Comparison of ENCODE assay signal across 8 cellular contexts in genomic region chr15:99409097-99409473, GRCh38.
DNase-seq lines count a peak whose midpoint lies in the region; ATAC-seq and TF ChIP-seq lines count a peak whose summit lies in the region.

No MANE protein-coding gene starts in this region.

- H3K36me3 ChIP-seq in BLaER1 treated with 17β-estradiol and CSF1 and Interleukin-3, amounts not matched to agents 10 nM and 100 nM: no peaks in the 10 kb centered on the region
- no peaks in the 10 kb centered on the region for H3K36me3 ChIP-seq in OCI-LY3 (replicated peaks; ENCODE audit: low read depth, low read length)
- no peaks in the 10 kb centered on the region for H3K36me3 ChIP-seq in colonic mucosa

- no peak overlapping the region for H3K4me3 ChIP-seq in BLaER1 treated with 17β-estradiol and CSF1 and Interleukin-3, amounts not matched to agents 10 nM and 100 nM
- no peak overlapping the region for H3K4me3 ChIP-seq in OCI-LY3 (ENCODE audit: low read length)
- H3K4me3 ChIP-seq in colonic mucosa: no peak overlapping the region

- peaks cover 0 to 9% (median 0%) of the 10 kb centered on the region in 11 experiments; a peak in 3 of 22 replicates for H3K9me3 ChIP-seq in BLaER1 treated with 17β-estradiol and CSF1 and Interleukin-3, amounts not matched to agents 10 nM and 100 nM (replicated peaks in 1 of 11)
- H3K9me3 ChIP-seq in OCI-LY3 (ENCODE audit: insufficient read depth, low read length): no peaks in the 10 kb centered on the region
- H3K9me3 ChIP-seq in colonic mucosa: no peaks in the 10 kb centered on the region

- H3K9ac ChIP-seq in BLaER1 treated with 17β-estradiol and CSF1 and Interleukin-3, amounts not matched to agents 10 nM and 100 nM: peak overlapping the region in 8 of 11 experiments; percentile 14 to 56 (median 42); a peak in 10 of 22 replicates
- no peak overlapping the region for H3K9ac ChIP-seq in OCI-LY3 (ENCODE audit: low read length)
- peak overlapping the region in 1 of 2 donors; percentile 19 for H3K9ac ChIP-seq in colonic mucosa (ENCODE audit: low read depth in 2 of 2, low read length in 2 of 2)

- no peaks in the 10 kb centered on the region for H3K27me3 ChIP-seq in BLaER1 treated with 17β-estradiol and CSF1 and Interleukin-3, amounts not matched to agents 10 nM and 100 nM
- no peaks in the 10 kb centered on the region for H3K27me3 ChIP-seq in OCI-LY3 (ENCODE audit: low read depth, low read length)
- no peaks in the 10 kb centered on the region for H3K27me3 ChIP-seq in colonic mucosa

- TF ChIP-seq CTCF in OCI-LY3 (IDR thresholded peaks at IDR 0.05; ENCODE audit: low read depth, low read length) (peak; percentile 61), colonic mucosa (IDR thresholded peaks at IDR 0.05) (peak; percentile 58)

- no peaks in the 10 kb centered on the region for H3K79me2 ChIP-seq in OCI-LY3 (ENCODE audit: low read length)

- intact Hi-C loops in colonic mucosa (cut with DNase I): loop anchor here (10.0 kb wide), 1 partner anchor 296 kb away; no protein-coding TSS in a partner anchor

- H4K20me1 ChIP-seq in BLaER1 treated with 17β-estradiol and CSF1 and Interleukin-3, amounts not matched to agents 10 nM and 100 nM: no peaks in the 10 kb centered on the region
- no peaks in the 10 kb centered on the region for H4K20me1 ChIP-seq in OCI-LY3 (ENCODE audit: insufficient read depth, low read length)

- H3K27ac ChIP-seq in BLaER1 treated with 17β-estradiol and CSF1 and Interleukin-3, amounts not matched to agents 10 nM and 100 nM: peak overlapping the region in 9 of 11 experiments; percentile 44 to 72 (median 66); a peak in 17 of 22 replicates
- H3K27ac ChIP-seq in OCI-LY3 (ENCODE audit: low read length): no peak overlapping the region
- H3K27ac ChIP-seq in colonic mucosa: no peak overlapping the region

- DNase-seq in colonic mucosa (peak; percentile 67), lung microvascular endothelial cell (ENCODE audit: low read depth in 2 of 2) (peak; percentile 76 to 85), ureter (ENCODE audit: low spot score) (peak; percentile 78)

- ATAC-seq in GM18868 (IDR thresholded peaks at IDR 0.05; ENCODE audit: unreplicated experiment): peak; percentile 78
- no peak for ATAC-seq in HG02970 (IDR thresholded peaks at IDR 0.05; ENCODE audit: low FRiP score, unreplicated experiment)
- ATAC-seq in GM18873 (IDR thresholded peaks at IDR 0.05; ENCODE audit: low FRiP score, unreplicated experiment): no peak

- peaks cover 28 to 74% (median 64%) of the 10 kb centered on the region in 10 experiments for H3K4me1 ChIP-seq in BLaER1 treated with 17β-estradiol and CSF1 and Interleukin-3, amounts not matched to agents 10 nM and 100 nM
- H3K4me1 ChIP-seq in OCI-LY3 (ENCODE audit: low read length) (no peaks in the 10 kb centered on the region), colonic mucosa (peaks cover 7% of the 10 kb centered on the region)

- peak overlapping the region; percentile 43 to 91 (median 79) for H3K4me2 ChIP-seq in BLaER1 treated with 17β-estradiol and CSF1 and Interleukin-3, amounts not matched to agents 10 nM and 100 nM
- H3K4me2 ChIP-seq in OCI-LY3 (ENCODE audit: low read length): 0 out of 2 replicates have a peak overlapping the region, but pooled peaks have one; percentile 18

- H2AFZ ChIP-seq in OCI-LY3 (ENCODE audit: low read depth, low read length): no peak overlapping the region; the same call in 1 of the 2 replicates

Comparison
In these comparisons a context has a peak if more than half of its experiments do, and no peak if none do; other contexts are left out.
1. H3K27ac ChIP-seq: peak in BLaER1 treated with 17β-estradiol and CSF1 and Interleukin-3, amounts not matched to agents 10 nM and 100 nM (9 of 11); none in OCI-LY3 (single experiment) and colonic mucosa (single experiment).
2. Peak in every context shown above with its lines, with median percentiles within 50 percentile points of each other: DNase-seq.